8 cellular contexts compared by ENCODE assay signal in genomic region chr17:1492249-1493206, GRCh38. TPM values are rescaled to one million over a fixed set of nuclear protein-coding genes. Genes with fewer than 3 reads are reported as not detected.
DNase-seq lines count a peak whose midpoint lies in the region; ATAC-seq and TF ChIP-seq lines count a peak whose summit lies in the region.

Gene MYO1C, minus strand, starts transcription at chr17:1492686. Its CDS starts 199 bp downstream, at chr17:1492487.

- H3K27ac ChIP-seq in trophoblast cell (ENCODE audit: low read depth, low read length), result peak within 1 kb of the TSS; percentile 37

- H4K12ac ChIP-seq in trophoblast cell (ENCODE audit: low read depth, low read length), result peak within 1 kb of the TSS; percentile 57

- peak within 1 kb of the TSS; percentile 79 for H3K9ac ChIP-seq in trophoblast cell (ENCODE audit: low read length)

- peak within 1 kb of the TSS; percentile 87 for H3K4ac ChIP-seq in trophoblast cell (ENCODE audit: low read depth, low read length)

- POLR2A ChIA-PET in WTC11 (lab: Charles Lee), result interaction anchor here (0.6 to 2.0 kb wide), 5 partner anchors 14 to 137 kb away, joined by 3 to 16 read pairs (median 4); partner anchors contain the start of genes INPP5K and SLC43A2

- H3K9me3 ChIP-seq in trophoblast cell (ENCODE audit: insufficient read depth, low read depth, low read length), result no peaks in the 10 kb centered on the region

- CTCF ChIA-PET in WTC11 (lab: Charles Lee), result interaction anchor here (0.5 to 2.0 kb wide), 10 partner anchors 11 to 305 kb away, joined by 3 to 25 read pairs (median 4); partner anchors contain the start of genes INPP5K and SLC43A2

- peaks cover 3% of the 10 kb centered on the region for H3K36me3 ChIP-seq in GM06990 (ENCODE audit: control insufficient read depth, insufficient read depth, low read length)
- peaks cover 15 to 28% of the 10 kb centered on the region in 2 experiments for H3K36me3 ChIP-seq in trophoblast cell (ENCODE audit: control insufficient read depth in 1 of 2, insufficient read depth in 2 of 2, low read length in 2 of 2)

- peak within 1 kb of the TSS; percentile 79 for H3K4me2 ChIP-seq in trophoblast cell (ENCODE audit: low read length)

- H3K4me3 ChIP-seq in GM06990 (replicated peaks; ENCODE audit: low read depth, low read length) (peak within 1 kb of the TSS; percentile 84), trophoblast cell (ENCODE audit: low read depth, low read length) (peak within 1 kb of the TSS; percentile 72)

- no peak within 1 kb of the TSS for H3K23ac ChIP-seq in trophoblast cell (ENCODE audit: low read length)

- peak within 1 kb of the TSS; percentile 73 for H2AK5ac ChIP-seq in trophoblast cell (ENCODE audit: low read length)

- no peak for DNase-seq in GM06990 (ENCODE audit: extremely low read depth, insufficient read length)
- DNase-seq in WTC11 (ENCODE audit: low spot score), result peak; percentile 52
- DNase-seq in Right ventricle myocardium inferior (ENCODE audit: missing footprints), result no peak
- peak in 1 of 2 donors; percentile 44 for DNase-seq in trophoblast cell
- DNase-seq in NCI-H2196 treated with DMSO at 0.1 percent for 48 hours (lab: John Stamatoyannopoulos, UW; ENCODE audit: unreplicated experiment), result no peak
- DNase-seq in NCI-H2171 treated with DMSO at 0.1 percent for 48 hours (lab: John Stamatoyannopoulos, UW), result no peak
- DNase-seq in Ammon's horn (ENCODE audit: low spot score), result no peak

- ATAC-seq in WTC11 (peak; percentile 5), Right ventricle myocardium inferior (no peak), GM19395 (IDR thresholded peaks at IDR 0.05; ENCODE audit: unreplicated experiment) (no peak)

- peak within 1 kb of the TSS; percentile 35 for H2BK12ac ChIP-seq in trophoblast cell (ENCODE audit: low read length)

- peak within 1 kb of the TSS; percentile 64 for H4K8ac ChIP-seq in trophoblast cell (ENCODE audit: low read depth, low read length)

- peak within 1 kb of the TSS; percentile 24 for H2BK5ac ChIP-seq in trophoblast cell (ENCODE audit: low read depth, low read length, poor library complexity)

- peak within 1 kb of the TSS; percentile 87 for H3K18ac ChIP-seq in trophoblast cell (ENCODE audit: low read length)

- intact Hi-C loops in Right ventricle myocardium inferior (cut with DNase I), result loop anchor here (2.0 kb wide), 1 partner anchor 16 kb away; no protein-coding TSS in a partner anchor

- peak within 1 kb of the TSS; percentile 92 for H3K4me3 Mint-ChIP-seq in WTC11

- peak within 1 kb of the TSS; percentile 84 for H4K91ac ChIP-seq in trophoblast cell (ENCODE audit: low read depth, low read length)

- H3K14ac ChIP-seq in trophoblast cell (ENCODE audit: low read length), result peak within 1 kb of the TSS; percentile 57

- no CpG with 5 or more reads among the region's 35 CpGs for WGBS in trophoblast cell (ENCODE audit: extremely low coverage, insufficient coverage, insufficient read length)

- peaks cover 14% of the 10 kb centered on the region for H3K79me2 ChIP-seq in trophoblast cell (ENCODE audit: control insufficient read depth, insufficient read depth, low read length, poor library complexity)

- H3K36me3 Mint-ChIP-seq in WTC11, result no peaks in the 10 kb centered on the region

- peaks cover 5% of the 10 kb centered on the region; the same call in 1 of the 2 replicates for H3K27me3 Mint-ChIP-seq in WTC11 (ENCODE audit: low read depth)

- H3K4me1 Mint-ChIP-seq in WTC11, result peaks cover 24% of the 10 kb centered on the region

- peak within 1 kb of the TSS; percentile 50 for H2AFZ ChIP-seq in trophoblast cell (ENCODE audit: insufficient read depth, low read length, poor library complexity)

- H3K27ac Mint-ChIP-seq in WTC11, result peak within 1 kb of the TSS; percentile 79

- H2BK120ac ChIP-seq in trophoblast cell (ENCODE audit: insufficient read depth, low read length, poor library complexity), result peak within 1 kb of the TSS; percentile 18

- TF ChIP-seq CTCF in GM06990 (IDR thresholded peaks at IDR 0.05; ENCODE audit: insufficient read depth, low read length, poor library complexity, severe bottlenecking) (no peak), WTC11 (IDR thresholded peaks at IDR 0.05) (no peak)

- peaks cover 29 to 36% of the 10 kb centered on the region in 2 experiments for H3K4me1 ChIP-seq in trophoblast cell (ENCODE audit: control insufficient read depth in 1 of 2, insufficient read depth in 2 of 2, low read length in 2 of 2)

- no peaks in the 10 kb centered on the region for H3K9me3 Mint-ChIP-seq in WTC11

- H3K27me3 ChIP-seq in GM06990 (replicated peaks; ENCODE audit: control insufficient read depth, insufficient read depth, low read length), result no peaks in the 10 kb centered on the region
- no peaks in the 10 kb centered on the region for H3K27me3 ChIP-seq in trophoblast cell (ENCODE audit: insufficient read depth, low read length)

- H3K79me1 ChIP-seq in trophoblast cell (ENCODE audit: low read length), result peaks cover 37% of the 10 kb centered on the region

TF ChIP-seq in WTC11, 78 proteins besides CTCF, POLR2A, EP300 and RAD21:
- TF ChIP-seq ELF4 (CRISPR knock-in tag; IDR thresholded peaks at IDR 0.05; ENCODE audit: low read depth), result no peak
- TF ChIP-seq MYBL2 (CRISPR knock-in tag; IDR thresholded peaks at IDR 0.05), result no peak
- TF ChIP-seq USF2 (CRISPR knock-in tag; IDR thresholded peaks at IDR 0.05), result no peak; the same call in 1 of the 2 replicates
- no peak for TF ChIP-seq ZNF121 (CRISPR knock-in tag; IDR thresholded peaks at IDR 0.05)
- TF ChIP-seq TP53 (CRISPR knock-in tag; IDR thresholded peaks at IDR 0.05), result 0 out of 2 replicates have a peak, but pooled peaks have one; percentile 53
- no peak for TF ChIP-seq FOXP4 (CRISPR knock-in tag; IDR thresholded peaks at IDR 0.05)
- TF ChIP-seq SMAD3 (CRISPR knock-in tag; IDR thresholded peaks at IDR 0.05; ENCODE audit: borderline replicate concordance), result peak; percentile 60; the same call in 1 of the 2 replicates

RNA-seq across cellular contexts. Expression of gene MYO1C, which starts in this region (rescaled TPM):
- total RNA-seq in WTC11 (2021), result 73.6 to 83.2 TPM (median 80.3 TPM) in 3 replicates
- 196 TPM for total RNA-seq in Right ventricle myocardium inferior
- polyA plus RNA-seq in trophoblast cell (2013), result 83.3 and 84.7 TPM in 2 replicates
